In the genomic region with DNA sequence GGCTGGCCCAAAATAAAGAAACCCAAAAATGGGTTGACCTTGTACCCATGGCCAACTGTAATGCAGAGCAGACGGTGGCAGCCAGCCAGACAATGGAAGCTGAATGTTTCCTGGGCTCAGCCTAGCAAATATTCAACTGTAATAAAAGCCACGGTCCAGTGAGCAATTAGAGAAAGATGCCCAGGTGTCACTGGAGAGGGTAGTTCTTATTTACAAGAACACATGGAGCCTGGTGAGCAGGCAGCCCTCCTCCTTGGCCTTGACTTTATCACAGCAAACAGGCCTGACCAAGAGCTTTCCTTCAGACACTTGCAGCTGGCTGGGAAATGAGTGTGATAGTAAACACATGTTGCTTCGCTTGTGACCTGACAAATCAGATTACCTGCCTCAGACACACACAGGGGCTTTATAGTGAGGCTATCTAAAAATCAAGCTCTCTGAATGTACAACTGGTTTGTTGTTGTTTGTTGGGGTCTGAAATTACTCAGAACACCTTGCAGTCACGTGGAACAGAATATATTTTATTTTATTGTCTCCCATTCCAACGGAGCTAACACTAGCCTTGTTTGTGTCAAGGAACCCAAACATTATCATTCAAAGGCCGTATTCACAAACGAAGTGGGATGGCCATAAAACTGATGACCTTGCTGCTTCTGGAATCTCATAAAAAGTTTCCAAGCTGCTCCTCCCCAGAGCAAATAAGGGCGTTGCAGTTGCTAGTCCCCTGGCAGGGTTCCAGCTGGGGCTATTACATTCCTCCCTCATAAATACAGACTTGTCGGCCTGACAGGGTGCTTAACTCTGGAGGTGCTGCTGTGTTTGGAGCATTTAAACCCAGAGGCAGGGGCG, we compare ENCODE assay signal across 8 cellular contexts.
DNase-seq lines count a peak whose midpoint lies in the region; ATAC-seq and TF ChIP-seq lines count a peak whose summit lies in the region.

No MANE protein-coding gene starts in this region.

- H2BK5ac ChIP-seq in H9 (ENCODE audit: insufficient read length, low read length) = no peak overlapping the region

- no peak overlapping the region for H3K4me3 Mint-ChIP-seq in H9
- H3K4me3 Mint-ChIP-seq in activated CD4-positive, alpha-beta memory T cell treated with anti-CD3 and anti-CD28 coated beads for 36 hours = no peak overlapping the region

- H3K9me3 Mint-ChIP-seq in H9 = no peaks in the 10 kb centered on the region
- no peaks in the 10 kb centered on the region for H3K9me3 Mint-ChIP-seq in activated CD4-positive, alpha-beta memory T cell treated with anti-CD3 and anti-CD28 coated beads for 36 hours

- no peaks in the 10 kb centered on the region; the same call in 1 of the 2 replicates for H3K4me1 ChIP-seq in H9 (ENCODE audit: insufficient read depth, low read length)
- H3K4me1 ChIP-seq in osteoblast (ENCODE audit: insufficient read depth, low read length) = peaks cover 26% of the 10 kb centered on the region

- H3K56ac ChIP-seq in H9 (ENCODE audit: insufficient read length, low read depth, low read length) = no peak overlapping the region

- H4K20me1 ChIP-seq in H9 (ENCODE audit: control insufficient read depth, insufficient read depth, insufficient read length) (no peaks in the 10 kb centered on the region), osteoblast (ENCODE audit: insufficient read depth, low read length) (no peaks in the 10 kb centered on the region)

- H3K27ac ChIP-seq in H9 (ENCODE audit: insufficient read length, low read depth, low read length) (no peak overlapping the region), epithelial cell of prostate (peak overlapping the region; percentile 58), osteoblast (ENCODE audit: low read depth, low read length) (no peak overlapping the region)

- ATAC-seq in GM18909 (IDR thresholded peaks at IDR 0.05; ENCODE audit: poor library complexity, unreplicated experiment) = no peak

- H2BK20ac ChIP-seq in H9 (ENCODE audit: low read depth, low read length, poor library complexity, severe bottlenecking) = no peak overlapping the region

- no peak overlapping the region for H4K91ac ChIP-seq in H9 (ENCODE audit: insufficient read length, low read depth, low read length)

- intact Hi-C loops in activated CD4-positive, alpha-beta memory T cell treated with anti-CD3 and anti-CD28 coated beads for 36 hours (cut with micrococcal nuclease) = no loop called here

- H3K27me3 ChIP-seq in H9 (ENCODE audit: insufficient read depth, low read length) (no peaks in the 10 kb centered on the region), osteoblast (ENCODE audit: insufficient read depth, low read length) (no peaks in the 10 kb centered on the region)

- peak overlapping the region in 2 of 3 experiments; percentile 9 to 17; a peak in 2 of 7 replicates for H3K27ac Mint-ChIP-seq in H9
- no peak overlapping the region for H3K27ac Mint-ChIP-seq in activated CD4-positive, alpha-beta memory T cell treated with anti-CD3 and anti-CD28 coated beads for 36 hours

- H3K36me3 ChIP-seq in osteoblast (ENCODE audit: insufficient read depth, low read length) = no peaks in the 10 kb centered on the region

- H4K5ac ChIP-seq in H9 (ENCODE audit: insufficient read length, low read depth, low read length) = no peak overlapping the region

- H3K36me3 Mint-ChIP-seq in H9 (ENCODE audit: insufficient read depth in 1 of 3, low read depth in 3 of 3) = peaks cover 0 to 11% (median 0%) of the 10 kb centered on the region in 3 experiments; a peak in 1 of 7 replicates
- H3K36me3 Mint-ChIP-seq in activated CD4-positive, alpha-beta memory T cell treated with anti-CD3 and anti-CD28 coated beads for 36 hours = no peaks in the 10 kb centered on the region

- no peak overlapping the region for H3K4ac ChIP-seq in H9 (ENCODE audit: low read depth, low read length)

- no peak overlapping the region for H2BK120ac ChIP-seq in H9 (ENCODE audit: low read depth, low read length, poor library complexity, severe bottlenecking)

- WGBS in H9 (ENCODE audit: extremely low coverage, insufficient read length, low lambda C conversion rate) = no CpG with 5 or more reads among the region's 10 CpGs

- H3K4me2 ChIP-seq in H9 (ENCODE audit: insufficient read depth, insufficient read length, low read length) (no peak overlapping the region), osteoblast (ENCODE audit: insufficient read depth, low read length) (peak overlapping the region; percentile 47)

- no peaks in the 10 kb centered on the region for H3K9me3 ChIP-seq in H9 (ENCODE audit: control insufficient read depth, low read depth, low read length)
- H3K9me3 ChIP-seq in osteoblast (ENCODE audit: low read depth, low read length) = no peaks in the 10 kb centered on the region

- CTCF ChIA-PET in activated CD4-positive, alpha-beta memory T cell treated with anti-CD3 and anti-CD28 coated beads for 36 hours (lab: Charles Lee) = interaction anchor here (1.1 to 1.3 kb wide), 3 partner anchors 10 to 284 kb away, joined by 3 to 4 read pairs (median 3); no protein-coding TSS in a partner anchor

- no peaks in the 10 kb centered on the region for H3K23me2 ChIP-seq in H9 (ENCODE audit: insufficient read length, low read depth, low read length, poor library complexity, severe bottlenecking)

- no peak overlapping the region for H4K8ac ChIP-seq in H9 (replicated peaks; ENCODE audit: insufficient read length, low read depth, low read length)

- H3K79me1 ChIP-seq in H9 (ENCODE audit: insufficient read depth, low read depth, low read length, poor library complexity, severe bottlenecking) = no peaks in the 10 kb centered on the region

- POLR2A ChIA-PET in activated CD4-positive, alpha-beta memory T cell treated with anti-CD3 and anti-CD28 coated beads for 36 hours (lab: Charles Lee) = no interaction called here

- H3K79me2 ChIP-seq in H9 (ENCODE audit: insufficient read depth, low read length) (no peaks in the 10 kb centered on the region), osteoblast (ENCODE audit: insufficient read depth, low read length) (no peaks in the 10 kb centered on the region)

- H3T11ph ChIP-seq in H9 (ENCODE audit: low read length) = no peak overlapping the region

- H2AK5ac ChIP-seq in H9 (ENCODE audit: insufficient read length, low read length) = no peak overlapping the region

- H3K18ac ChIP-seq in H9 (ENCODE audit: insufficient read length, low read depth, low read length) = no peak overlapping the region

- no peak overlapping the region for H3K14ac ChIP-seq in H9 (ENCODE audit: insufficient read depth, low read length)

- no peaks in the 10 kb centered on the region for H3K27me3 Mint-ChIP-seq in H9 (ENCODE audit: low read depth)
- H3K27me3 Mint-ChIP-seq in activated CD4-positive, alpha-beta memory T cell treated with anti-CD3 and anti-CD28 coated beads for 36 hours = no peaks in the 10 kb centered on the region

- no peak overlapping the region for H3K4me3 ChIP-seq in osteoblast (ENCODE audit: insufficient read depth, low read length)

- DNase-seq in H9 = no peak
- peak; percentile 24 for DNase-seq in NCI-H524 treated with DMSO at 0.1 percent for 48 hours (lab: John Stamatoyannopoulos, UW)
- peak; percentile 84 for DNase-seq in epithelial cell of prostate (ENCODE audit: low read depth, low spot score)
- DNase-seq in osteoblast (ENCODE audit: insufficient read length, low spot score, missing footprints) = no peak
- DNase-seq in occipital lobe (lab: John Stamatoyannopoulos, UW) = no peak
- no peak for DNase-seq in activated CD4-positive, alpha-beta T cell treated with anti-CD3 and anti-CD28 coated beads for 1 hour
- no peak for DNase-seq in activated CD4-positive, alpha-beta memory T cell treated with anti-CD3 and anti-CD28 coated beads for 36 hours

- H2BK15ac ChIP-seq in H9 (ENCODE audit: low read depth, low read length) = no peak overlapping the region

- no peak overlapping the region for H2BK12ac ChIP-seq in H9 (ENCODE audit: insufficient read length, low read depth, low read length)

- H3K23ac ChIP-seq in H9 (ENCODE audit: insufficient read length, low read depth, low read length) = no peak overlapping the region

- H3K9ac ChIP-seq in H9 (ENCODE audit: extremely low read depth, insufficient read length, low read length) = no peak overlapping the region

- H2AFZ ChIP-seq in H9 (ENCODE audit: low read length) = no peak overlapping the region
- H2AFZ ChIP-seq in osteoblast (ENCODE audit: low read length) = peak overlapping the region; percentile 33

- H3K4me1 Mint-ChIP-seq in H9 = peaks cover 24 to 32% of the 10 kb centered on the region in 2 experiments
- no peaks in the 10 kb centered on the region for H3K4me1 Mint-ChIP-seq in activated CD4-positive, alpha-beta memory T cell treated with anti-CD3 and anti-CD28 coated beads for 36 hours (ENCODE audit: low read depth)

- no peak for TF ChIP-seq CTCF in H9 (conservative IDR thresholded peaks at IDR 0.05)
- no peak for TF ChIP-seq CTCF in osteoblast (IDR thresholded peaks at IDR 0.05; ENCODE audit: extremely low read depth, low read depth, low read length)

Comparison
In these comparisons a context has a peak if more than half of its experiments do, and no peak if none do; other contexts are left out.
1. DNase-seq: peak in NCI-H524 treated with DMSO at 0.1 percent for 48 hours (single experiment) and epithelial cell of prostate (single experiment); none in H9 (single experiment), osteoblast (single experiment), occipital lobe (single experiment), activated CD4-positive, alpha-beta T cell treated with anti-CD3 and anti-CD28 coated beads for 1 hour (single experiment) and activated CD4-positive, alpha-beta memory T cell treated with anti-CD3 and anti-CD28 coated beads for 36 hours (single experiment).